In genomic region chr10:130111115-130111847, GRCh38 we compare ENCODE assay signal across 8 cellular contexts.
DNase-seq lines count a peak whose midpoint lies in the region; ATAC-seq and TF ChIP-seq lines count a peak whose summit lies in the region.

No MANE protein-coding gene starts in this region.

- peak; percentile 86 to 88 for DNase-seq in NCI-H1930 (lab: John Stamatoyannopoulos, UW)
- peak; percentile 87 for DNase-seq in T-helper 9 cell
- peak; percentile 99 for DNase-seq in astrocyte of the spinal cord (ENCODE audit: low read depth, low spot score)
- peak; percentile 96 to 99 for DNase-seq in hippocampal formation (lab: John Stamatoyannopoulos, UW)
- peak; percentile 100 for DNase-seq in retina
- DNase-seq in OCI-M2 (lab: John Stamatoyannopoulos, UW; ENCODE audit: unreplicated experiment): no peak

- peak overlapping the region; percentile 64 for H3K4me3 ChIP-seq in astrocyte of the spinal cord (ENCODE audit: low read depth, low read length)

- TF ChIP-seq CTCF in astrocyte of the spinal cord (IDR thresholded peaks at IDR 0.05; ENCODE audit: low read depth, low read length): no peak

- in situ Hi-C loops in astrocyte of the spinal cord (cut with HindIII; ENCODE audit: low sequenced_read_pairs): no loop called here

- ATAC-seq in GM18508 (IDR thresholded peaks at IDR 0.05; ENCODE audit: insufficient read depth, unreplicated experiment): peak; percentile 77
- peak; percentile 87 for ATAC-seq in HG02973 (IDR thresholded peaks at IDR 0.05; ENCODE audit: unreplicated experiment)
